In the genomic region with DNA sequence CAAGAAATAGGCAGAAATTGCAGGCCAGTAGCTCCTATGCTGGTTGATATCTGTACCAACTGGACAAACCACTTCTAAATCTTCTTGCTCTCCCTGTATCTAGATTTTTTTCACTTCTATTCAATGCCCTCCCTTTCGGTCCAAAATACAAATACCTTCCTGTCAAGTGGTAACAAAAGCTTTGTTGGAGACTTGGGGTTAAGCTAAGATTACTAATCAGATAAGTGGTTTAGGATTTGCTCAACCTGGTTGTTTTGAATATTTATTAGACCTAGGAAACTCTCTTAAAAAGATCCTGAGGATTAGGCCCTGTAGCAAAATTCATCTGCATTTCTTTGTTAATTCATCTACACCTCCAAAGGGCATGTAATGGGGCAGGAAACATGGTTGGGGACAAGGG, we compare ENCODE assay signal across 14 cellular contexts.
DNase-seq lines count a peak whose midpoint lies in the region; TF ChIP-seq lines count a peak whose summit lies in the region.
"Had no signal": no experiment of that assay in that cellular context is flagged by ENCODE, and none has a peak within 500 bp of the region (broad histone marks: within the 10 kb centered on the region; RNA-seq: fewer than 3 reads in every experiment).

No MANE protein-coding gene starts in this region.

- H3K4me1 Mint-ChIP-seq in neural progenitor cell = peaks cover 19% of the 10 kb centered on the region

- no peaks in the 10 kb centered on the region for H3K79me2 ChIP-seq in neural progenitor cell (ENCODE audit: low read depth)

- no peaks in the 10 kb centered on the region for H4K20me1 ChIP-seq in neural progenitor cell (ENCODE audit: low read depth)
- H4K20me1 ChIP-seq: BLaER1 treated with 17β-estradiol and CSF1 and Interleukin-3, amounts not matched to agents 10 nM and 100 nM had no signal

- CTCF ChIA-PET in A673 (lab: Charles Lee) = no interaction called here

- H3K36me3 Mint-ChIP-seq in neural progenitor cell = no peaks in the 10 kb centered on the region
- H3K36me3 Mint-ChIP-seq: CD8-positive, alpha-beta T cell had no signal

- peak; percentile 33 for DNase-seq in A673 (ENCODE audit: low spot score)
- DNase-seq in HT-29 (ENCODE audit: low spot score) = peak; percentile 11
- peak; percentile 45 for DNase-seq in NCI-H524 treated with DMSO at 0.1 percent for 48 hours (lab: John Stamatoyannopoulos, UW)
- DNase-seq in neural progenitor cell (ENCODE audit: low spot score) = peak; percentile 58
- no peak for DNase-seq in caudate nucleus (lab: John Stamatoyannopoulos, UW)
- no peak for DNase-seq in colonic mucosa
- no peak for DNase-seq in H4 (ENCODE audit: low spot score)
- DNase-seq: Calu3; CD8-positive, alpha-beta T cell; NCI-H446 treated with DMSO at 0.1 percent for 48 hours; PC-3; SJCRH30 had no signal

- H3K36me3 ChIP-seq in A673 (ENCODE audit: insufficient read depth, low read length, poor library complexity, severe bottlenecking) (no peaks in the 10 kb centered on the region), neural progenitor cell (no peaks in the 10 kb centered on the region), colonic mucosa (no peaks in the 10 kb centered on the region)
- H3K36me3 ChIP-seq: BLaER1 treated with 17β-estradiol and CSF1 and Interleukin-3, amounts not matched to agents 10 nM and 100 nM; SJCRH30 had no signal

- H3K9me3 ChIP-seq in A673 (ENCODE audit: low read depth, low read length, poor library complexity, severe bottlenecking) (no peaks in the 10 kb centered on the region), neural progenitor cell (ENCODE audit: low read depth) (no peaks in the 10 kb centered on the region), colonic mucosa (no peaks in the 10 kb centered on the region)
- H3K9me3 ChIP-seq: BLaER1 treated with 17β-estradiol and CSF1 and Interleukin-3, amounts not matched to agents 10 nM and 100 nM; SJCRH30 had no signal

- H3K4me3 Mint-ChIP-seq in neural progenitor cell = no peak overlapping the region
- H3K4me3 Mint-ChIP-seq: CD8-positive, alpha-beta T cell had no signal

- BruUV-seq in A673 (replicated peaks; lab: Mats Ljungman, UMichigan) = no TSS peak

- no peaks in the 10 kb centered on the region for H3K27me3 ChIP-seq in A673 (replicated peaks; ENCODE audit: insufficient read depth, low read depth, low read length, poor library complexity)
- no peaks in the 10 kb centered on the region for H3K27me3 ChIP-seq in neural progenitor cell
- no peaks in the 10 kb centered on the region for H3K27me3 ChIP-seq in colonic mucosa
- H3K27me3 ChIP-seq: BLaER1 treated with 17β-estradiol and CSF1 and Interleukin-3, amounts not matched to agents 10 nM and 100 nM; SJCRH30 had no signal

- no peak overlapping the region for H3K9ac ChIP-seq in neural progenitor cell
- H3K9ac ChIP-seq in colonic mucosa (ENCODE audit: low read depth in 2 of 2, low read length in 2 of 2) = no peak overlapping the region
- H3K9ac ChIP-seq: BLaER1 treated with 17β-estradiol and CSF1 and Interleukin-3, amounts not matched to agents 10 nM and 100 nM had no signal

- H3K27me3 Mint-ChIP-seq in neural progenitor cell (ENCODE audit: insufficient read depth, low read depth) = peaks cover 2% of the 10 kb centered on the region

- H3K9me3 Mint-ChIP-seq in neural progenitor cell = no peaks in the 10 kb centered on the region

- H3K27ac ChIP-seq in A673 (ENCODE audit: low read depth, low read length, poor library complexity, severe bottlenecking) (no peak overlapping the region), neural progenitor cell (no peak overlapping the region), caudate nucleus (ENCODE audit: low read depth, low read length) (no peak overlapping the region), colonic mucosa (no peak overlapping the region)
- H3K27ac ChIP-seq: BLaER1 treated with 17β-estradiol and CSF1 and Interleukin-3, amounts not matched to agents 10 nM and 100 nM; RWPE1; SJCRH30 had no signal

- POLR2A ChIA-PET in A673 (lab: Charles Lee; ENCODE audit: low non-redundant PET) = interaction anchor here (0.7 kb wide), 1 partner anchor 40 kb away, joined by 3 read pairs; no protein-coding TSS in a partner anchor

- peaks cover 12% of the 10 kb centered on the region for H3F3A ChIP-seq in neural progenitor cell (ENCODE audit: low read depth)

- H3K27ac Mint-ChIP-seq in neural progenitor cell = no peak overlapping the region
- H3K27ac Mint-ChIP-seq: CD8-positive, alpha-beta T cell had no signal

- peak overlapping the region; percentile 26 for H3K4me2 ChIP-seq in neural progenitor cell
- H3K4me2 ChIP-seq: BLaER1 treated with 17β-estradiol and CSF1 and Interleukin-3, amounts not matched to agents 10 nM and 100 nM had no signal

- TF ChIP-seq CTCF in A673 (conservative IDR thresholded peaks at IDR 0.05; ENCODE audit: low read depth, low read length) (no peak), neural progenitor cell (IDR thresholded peaks at IDR 0.05) (no peak), colonic mucosa (IDR thresholded peaks at IDR 0.05) (no peak)

- H2AFZ ChIP-seq in neural progenitor cell (replicated peaks) = no peak overlapping the region

- H3K4me1 ChIP-seq in A673 (ENCODE audit: insufficient read depth, low read length, poor library complexity, severe bottlenecking) (peaks cover 5% of the 10 kb centered on the region), neural progenitor cell (peaks cover 30% of the 10 kb centered on the region), colonic mucosa (no peaks in the 10 kb centered on the region)
- H3K4me1 ChIP-seq: BLaER1 treated with 17β-estradiol and CSF1 and Interleukin-3, amounts not matched to agents 10 nM and 100 nM; SJCRH30 had no signal

- H3K4me3 ChIP-seq in A673 (ENCODE audit: low read depth, low read length, poor library complexity, severe bottlenecking) = no peak overlapping the region
- H3K4me3 ChIP-seq in neural progenitor cell = no peak overlapping the region
- H3K4me3 ChIP-seq in colonic mucosa = no peak overlapping the region
- H3K4me3 ChIP-seq: BLaER1 treated with 17β-estradiol and CSF1 and Interleukin-3, amounts not matched to agents 10 nM and 100 nM; SJCRH30 had no signal

- intact Hi-C loops in A673 (cut with micrococcal nuclease; ENCODE audit: unreplicated experiment) = no loop called here
- intact Hi-C loops in colonic mucosa (cut with DNase I) = no loop called here

Comparison
In these comparisons a context has a peak if more than half of its experiments do, and no peak if none do; other contexts are left out.
1. DNase-seq: peak in A673 (single experiment), HT-29 (single experiment), NCI-H524 treated with DMSO at 0.1 percent for 48 hours (single experiment) and neural progenitor cell (single experiment); none in caudate nucleus (0 of 61), colonic mucosa (single experiment) and H4 (single experiment).